In genomic region chr7:130831817-130832481, GRCh38 we compare ENCODE assay signal across 8 cellular contexts.
DNase-seq lines count a peak whose midpoint lies in the region; ATAC-seq and TF ChIP-seq lines count a peak whose summit lies in the region.

No MANE protein-coding gene starts in this region.

- H3K4me1 Mint-ChIP-seq in naive thymus-derived CD4-positive, alpha-beta T cell: peaks cover 0 to 6% (median 0%) of the 10 kb centered on the region in 7 donors
- H3K4me1 Mint-ChIP-seq in T-helper 2 cell treated with Interferon-gamma antibody and Interleukin-4, amounts not matched to agents 5 μg/mL and 100 μg/mL, for 36 hours (ENCODE audit: low read depth): no peaks in the 10 kb centered on the region

- H3K36me3 ChIP-seq in naive thymus-derived CD4-positive, alpha-beta T cell (ENCODE audit: control insufficient read depth in 2 of 3, insufficient read depth in 3 of 3, low read length in 3 of 3): no peaks in the 10 kb centered on the region

- no peak overlapping the region for H3K4me3 ChIP-seq in AG04449 (ENCODE audit: low read depth, low read length)
- no peak overlapping the region for H3K4me3 ChIP-seq in naive thymus-derived CD4-positive, alpha-beta T cell (ENCODE audit: low read length)

- H3K27me3 Mint-ChIP-seq in naive thymus-derived CD4-positive, alpha-beta T cell: peaks cover 3 to 22% (median 10%) of the 10 kb centered on the region in 5 donors
- H3K27me3 Mint-ChIP-seq in T-helper 2 cell treated with Interferon-gamma antibody and Interleukin-4, amounts not matched to agents 5 μg/mL and 100 μg/mL, for 36 hours (ENCODE audit: low read depth): peaks cover 17% of the 10 kb centered on the region

- H3K9me3 ChIP-seq in naive thymus-derived CD4-positive, alpha-beta T cell (ENCODE audit: control insufficient read depth in 2 of 3, low read length in 3 of 3): no peaks in the 10 kb centered on the region

- POLR2A ChIA-PET in AG04449 (lab: Yijun Ruan, JAX): no interaction called here
- POLR2A ChIA-PET in naive thymus-derived CD4-positive, alpha-beta T cell (lab: Charles Lee): no interaction called here

- CTCF ChIA-PET in AG04449 (lab: Yijun Ruan, JAX): interaction anchor here (0.6 to 4.8 kb wide), 32 partner anchors 10 to 808 kb away, joined by 3 to 26 read pairs (median 4); partner anchors contain the start of genes KLF14 and ZC3HC1
- CTCF ChIA-PET in naive thymus-derived CD4-positive, alpha-beta T cell (lab: Charles Lee): interaction anchor here (0.6 to 1.8 kb wide), 10 partner anchors 70 to 1218 kb away, joined by 3 to 6 read pairs (median 3); no protein-coding TSS in a partner anchor

- H3K27ac ChIP-seq in naive thymus-derived CD4-positive, alpha-beta T cell (ENCODE audit: low read depth, low read length): no peak overlapping the region

- H3K4me3 Mint-ChIP-seq in naive thymus-derived CD4-positive, alpha-beta T cell: no peak overlapping the region
- H3K4me3 Mint-ChIP-seq in T-helper 2 cell treated with Interferon-gamma antibody and Interleukin-4, amounts not matched to agents 5 μg/mL and 100 μg/mL, for 36 hours: no peak overlapping the region

- intact Hi-C loops in naive thymus-derived CD4-positive, alpha-beta T cell (cut with micrococcal nuclease): loop anchor here (1.0 to 10.0 kb wide), 6 partner anchors 590 to 1007 kb away; no protein-coding TSS in a partner anchor

- TF ChIP-seq CTCF in AG04449 (IDR thresholded peaks at IDR 0.05; ENCODE audit: insufficient read depth, low read length, missing control alignments) (peak; percentile 23), GM12874 (IDR thresholded peaks at IDR 0.05; ENCODE audit: insufficient read depth, low read depth, low read length) (peak; percentile 41)

- peak overlapping the region in 2 of 9 donors; percentile 16 to 42 for H3K27ac Mint-ChIP-seq in naive thymus-derived CD4-positive, alpha-beta T cell
- no peak overlapping the region for H3K27ac Mint-ChIP-seq in T-helper 2 cell treated with Interferon-gamma antibody and Interleukin-4, amounts not matched to agents 5 μg/mL and 100 μg/mL, for 36 hours

- no peaks in the 10 kb centered on the region for H3K27me3 ChIP-seq in naive thymus-derived CD4-positive, alpha-beta T cell (ENCODE audit: control insufficient read depth in 2 of 2, insufficient read depth in 2 of 2, low read length in 2 of 2)

- H3K4me1 ChIP-seq in naive thymus-derived CD4-positive, alpha-beta T cell (ENCODE audit: control insufficient read depth in 2 of 2, insufficient read depth in 2 of 2, low read length in 2 of 2): no peaks in the 10 kb centered on the region

- H3K9me3 Mint-ChIP-seq in naive thymus-derived CD4-positive, alpha-beta T cell: peaks cover 0 to 23% (median 11%) of the 10 kb centered on the region in 11 donors
- peaks cover 13% of the 10 kb centered on the region for H3K9me3 Mint-ChIP-seq in T-helper 2 cell treated with Interferon-gamma antibody and Interleukin-4, amounts not matched to agents 5 μg/mL and 100 μg/mL, for 36 hours

- DNase-seq in AG04449 (ENCODE audit: low read depth, low spot score) (no peak), NCI-H748 treated with DMSO at 0.1 percent for 48 hours (lab: John Stamatoyannopoulos, UW) (peak; percentile 32), dedifferentiated amniotic fluid mesenchymal stem cell (ENCODE audit: extremely low spot score) (peak; percentile 49)
- peak in 5 of 9 donors; percentile 15 to 34 (median 25) for DNase-seq in naive thymus-derived CD4-positive, alpha-beta T cell
- no peak for DNase-seq in T-helper 2 cell treated with Interferon-gamma antibody and Interleukin-4, amounts not matched to agents 5 μg/mL and 100 μg/mL, for 36 hours (ENCODE audit: low spot score)

- H3K36me3 Mint-ChIP-seq in naive thymus-derived CD4-positive, alpha-beta T cell: peaks cover 0 to 8% (median under 1%) of the 10 kb centered on the region in 5 donors
- H3K36me3 Mint-ChIP-seq in T-helper 2 cell treated with Interferon-gamma antibody and Interleukin-4, amounts not matched to agents 5 μg/mL and 100 μg/mL, for 36 hours (ENCODE audit: low read depth): peaks cover 1% of the 10 kb centered on the region

- peak; percentile 46 for ATAC-seq in naive thymus-derived CD4-positive, alpha-beta T cell
- no peak for ATAC-seq in GM18511 (IDR thresholded peaks at IDR 0.05; ENCODE audit: unreplicated experiment)
- no peak for ATAC-seq in GM19351 (IDR thresholded peaks at IDR 0.05; ENCODE audit: unreplicated experiment)

Comparison
In these comparisons a context has a peak if more than half of its experiments do, and no peak if none do; other contexts are left out.
1. DNase-seq: peak in NCI-H748 treated with DMSO at 0.1 percent for 48 hours (single experiment), dedifferentiated amniotic fluid mesenchymal stem cell (single experiment) and naive thymus-derived CD4-positive, alpha-beta T cell (5 of 9); none in AG04449 (single experiment) and T-helper 2 cell treated with Interferon-gamma antibody and Interleukin-4, amounts not matched to agents 5 μg/mL and 100 μg/mL, for 36 hours (single experiment).